1 cellular context compared by ENCODE assay signal in the genomic region with DNA sequence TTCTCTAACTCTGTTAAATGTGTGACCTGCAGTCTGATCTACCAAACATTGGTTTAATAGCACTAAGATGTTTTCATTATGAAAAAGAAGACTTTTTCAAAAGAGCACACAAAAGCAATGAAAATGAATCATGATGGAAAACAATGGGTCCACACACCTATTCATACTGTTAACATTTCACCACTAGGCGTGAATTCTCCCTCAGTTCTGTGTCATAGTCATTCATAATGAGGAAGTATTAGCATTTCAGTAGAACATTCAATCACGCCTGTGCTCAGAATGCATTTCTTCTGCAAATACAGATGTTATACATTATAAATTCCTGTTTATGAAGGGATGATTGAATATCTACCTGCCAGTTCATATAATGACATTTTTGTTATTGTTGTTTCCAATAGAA.
TF ChIP-seq lines count a peak whose summit lies in the region.

No MANE protein-coding gene starts in this region.

TF ChIP-seq in GM23338, 12 proteins besides CTCF, POLR2A, EP300 and RAD21 (continued from another document):
- TF ChIP-seq, protein P1, sequence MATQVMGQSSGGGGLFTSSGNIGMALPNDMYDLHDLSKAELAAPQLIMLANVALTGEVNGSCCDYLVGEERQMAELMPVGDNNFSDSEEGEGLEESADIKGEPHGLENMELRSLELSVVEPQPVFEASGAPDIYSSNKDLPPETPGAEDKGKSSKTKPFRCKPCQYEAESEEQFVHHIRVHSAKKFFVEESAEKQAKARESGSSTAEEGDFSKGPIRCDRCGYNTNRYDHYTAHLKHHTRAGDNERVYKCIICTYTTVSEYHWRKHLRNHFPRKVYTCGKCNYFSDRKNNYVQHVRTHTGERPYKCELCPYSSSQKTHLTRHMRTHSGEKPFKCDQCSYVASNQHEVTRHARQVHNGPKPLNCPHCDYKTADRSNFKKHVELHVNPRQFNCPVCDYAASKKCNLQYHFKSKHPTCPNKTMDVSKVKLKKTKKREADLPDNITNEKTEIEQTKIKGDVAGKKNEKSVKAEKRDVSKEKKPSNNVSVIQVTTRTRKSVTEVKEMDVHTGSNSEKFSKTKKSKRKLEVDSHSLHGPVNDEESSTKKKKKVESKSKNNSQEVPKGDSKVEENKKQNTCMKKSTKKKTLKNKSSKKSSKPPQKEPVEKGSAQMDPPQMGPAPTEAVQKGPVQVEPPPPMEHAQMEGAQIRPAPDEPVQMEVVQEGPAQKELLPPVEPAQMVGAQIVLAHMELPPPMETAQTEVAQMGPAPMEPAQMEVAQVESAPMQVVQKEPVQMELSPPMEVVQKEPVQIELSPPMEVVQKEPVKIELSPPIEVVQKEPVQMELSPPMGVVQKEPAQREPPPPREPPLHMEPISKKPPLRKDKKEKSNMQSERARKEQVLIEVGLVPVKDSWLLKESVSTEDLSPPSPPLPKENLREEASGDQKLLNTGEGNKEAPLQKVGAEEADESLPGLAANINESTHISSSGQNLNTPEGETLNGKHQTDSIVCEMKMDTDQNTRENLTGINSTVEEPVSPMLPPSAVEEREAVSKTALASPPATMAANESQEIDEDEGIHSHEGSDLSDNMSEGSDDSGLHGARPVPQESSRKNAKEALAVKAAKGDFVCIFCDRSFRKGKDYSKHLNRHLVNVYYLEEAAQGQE (IDR thresholded peaks at IDR 0.05; ENCODE audit: unreplicated experiment): no peak
TF ChIP-seq in GM23338: peak in this region for 1.
